In the genomic region with DNA sequence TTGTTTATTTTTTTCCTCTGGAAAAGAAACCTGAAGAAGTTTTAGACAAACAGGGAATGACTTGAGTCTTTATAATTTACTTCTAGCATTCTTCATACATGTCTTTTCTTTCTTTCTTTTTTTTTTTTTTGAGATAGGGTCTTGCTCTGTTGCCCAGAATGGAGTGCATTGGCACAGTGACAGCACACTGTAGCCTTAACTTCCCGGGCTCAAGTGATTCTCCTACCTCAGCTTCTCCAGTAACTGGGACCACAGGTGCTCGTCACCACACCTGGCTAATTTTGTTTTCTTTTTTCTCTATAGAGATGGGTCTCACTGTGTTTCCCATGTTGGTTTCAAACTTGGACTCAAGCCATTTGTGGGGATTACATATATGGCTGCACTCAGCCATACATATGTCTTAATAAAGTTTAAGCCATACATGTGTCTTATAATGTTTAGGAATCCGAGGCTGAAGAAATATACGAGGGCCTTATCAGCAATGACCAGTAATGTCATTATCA, we compare ENCODE assay signal across 8 cellular contexts.
DNase-seq lines count a peak whose midpoint lies in the region; TF ChIP-seq lines count a peak whose summit lies in the region.

No MANE protein-coding gene starts in this region.

- intact Hi-C loops in esophagus muscularis mucosa (cut with DNase I), result loop anchor here (2.0 to 10.0 kb wide), 3 partner anchors 70 to 450 kb away; a partner anchor contains a TSS

- H4K20me1 ChIP-seq in GM23248 (ENCODE audit: insufficient read depth), result peaks cover 6% of the 10 kb centered on the region; the same call in 1 of the 2 replicates

- DNase-seq in GM23248, result peak; percentile 9
- DNase-seq in NCI-H69 (lab: John Stamatoyannopoulos, UW), result peak; percentile 41
- no peak for DNase-seq in esophagus muscularis mucosa (ENCODE audit: extremely low spot score)
- DNase-seq in Ammon's horn (ENCODE audit: low spot score), result no peak
- no peak for DNase-seq in NCI-H1105 treated with DMSO at 0.1 percent for 48 hours (lab: John Stamatoyannopoulos, UW)
- no peak for DNase-seq in NCI-H446 (lab: John Stamatoyannopoulos, UW)
- DNase-seq in SW480 (ENCODE audit: low spot score), result no peak

- H3K4me2 ChIP-seq in GM23248 (ENCODE audit: unreplicated experiment), result peak overlapping the region; percentile 79

- H3K9me3 ChIP-seq in GM23248 (ENCODE audit: low read depth), result no peaks in the 10 kb centered on the region
- no peaks in the 10 kb centered on the region for H3K9me3 ChIP-seq in esophagus muscularis mucosa

- TF ChIP-seq EP300 in esophagus muscularis mucosa (IDR thresholded peaks at IDR 0.05), result no peak

- no peaks in the 10 kb centered on the region for H3F3A ChIP-seq in GM23248 (ENCODE audit: insufficient read depth)

- peaks cover 86% of the 10 kb centered on the region for H3K79me2 ChIP-seq in GM23248 (ENCODE audit: insufficient read depth)

- H3K27me3 ChIP-seq in GM23248 (replicated peaks; ENCODE audit: insufficient read depth), result no peaks in the 10 kb centered on the region
- no peaks in the 10 kb centered on the region for H3K27me3 ChIP-seq in esophagus muscularis mucosa
- no peaks in the 10 kb centered on the region for H3K27me3 ChIP-seq in rectal smooth muscle tissue (ENCODE audit: control insufficient read depth, insufficient read depth, low read length)

- H3K9me2 ChIP-seq in GM23248 (ENCODE audit: insufficient read depth), result no peaks in the 10 kb centered on the region

- 89 to 93% methylated on average over 4 of the region's 4 CpGs for WGBS in GM23248 (ENCODE audit: low coverage in 1 of 2, low lambda C conversion rate in 2 of 2, missing lambda C conversion rate in 2 of 2), 2 experiments
- WGBS in esophagus muscularis mucosa, result 72% methylated on average over 4 of the region's 4 CpGs

- TF ChIP-seq CTCF in esophagus muscularis mucosa (IDR thresholded peaks at IDR 0.05), result no peak

- no peak overlapping the region for H2AFZ ChIP-seq in GM23248

- no peak for TF ChIP-seq POLR2A in esophagus muscularis mucosa (IDR thresholded peaks at IDR 0.05; ENCODE audit: low read depth)

- no peak overlapping the region for H3K4me3 ChIP-seq in GM23248
- H3K4me3 ChIP-seq in esophagus muscularis mucosa, result no peak overlapping the region
- no peak overlapping the region for H3K4me3 ChIP-seq in rectal smooth muscle tissue (ENCODE audit: low read length)

- H3K27ac ChIP-seq in GM23248 (no peak overlapping the region), esophagus muscularis mucosa (replicated peaks in 1 of 4) (peak overlapping the region in 3 of 4 donors; percentile 6 to 56 (median 56)), rectal smooth muscle tissue (ENCODE audit: low read depth, low read length) (peak overlapping the region; percentile 30)

- H3K9ac ChIP-seq in GM23248 (peak overlapping the region; percentile 10; the same call in 1 of the 2 replicates), rectal smooth muscle tissue (ENCODE audit: low read length) (no peak overlapping the region)

- H3K4me1 ChIP-seq in GM23248 (ENCODE audit: insufficient read depth) (peaks cover 28% of the 10 kb centered on the region), esophagus muscularis mucosa (peaks cover 59 to 76% (median 63%) of the 10 kb centered on the region in 4 donors), rectal smooth muscle tissue (ENCODE audit: control insufficient read depth, insufficient read depth, low read length) (peaks cover 11% of the 10 kb centered on the region)

- H3K36me3 ChIP-seq in GM23248 (ENCODE audit: low read depth), result no peaks in the 10 kb centered on the region
- H3K36me3 ChIP-seq in esophagus muscularis mucosa, result no peaks in the 10 kb centered on the region
- no peaks in the 10 kb centered on the region for H3K36me3 ChIP-seq in rectal smooth muscle tissue (ENCODE audit: control insufficient read depth, insufficient read depth, low read length)

- in situ Hi-C loops in GM23248 (cut with MboI), result no loop called here

Comparison
In these comparisons a context has a peak if more than half of its experiments do, and no peak if none do; other contexts are left out.
1. DNase-seq: peak in GM23248 (single experiment) and NCI-H69 (single experiment); none in esophagus muscularis mucosa (single experiment), Ammon's horn (single experiment), NCI-H1105 treated with DMSO at 0.1 percent for 48 hours (single experiment), NCI-H446 (0 of 2) and SW480 (single experiment).